8 cellular contexts compared by ENCODE assay signal in genomic region chr13:40983725-40984669, GRCh38. TPM values are rescaled to one million over a fixed set of nuclear protein-coding genes. Genes with fewer than 3 reads are reported as not detected.
DNase-seq lines count a peak whose midpoint lies in the region; ATAC-seq, FAIRE-seq and TF ChIP-seq lines count a peak whose summit lies in the region.

No MANE protein-coding gene starts in this region.

- no peak overlapping the region for H2AFZ ChIP-seq in GM12878 (ENCODE audit: control insufficient read depth, low read depth, low read length)

- H3K27ac ChIP-seq in GM12878 (ENCODE audit: control insufficient read depth, insufficient read depth): peak overlapping the region; percentile 82
- peak overlapping the region; percentile 59 to 73 for H3K27ac ChIP-seq in mucosa of rectum (ENCODE audit: low read depth in 2 of 2, low read length in 2 of 2)

- no peaks in the 10 kb centered on the region; the same call in 2 of the 3 replicates for H3K9me3 ChIP-seq in GM12878 (replicated peaks; ENCODE audit: control insufficient read depth, insufficient read depth, low read length)
- H3K9me3 ChIP-seq in mucosa of rectum (ENCODE audit: control insufficient read depth in 2 of 2, low read length in 2 of 2): no peaks in the 10 kb centered on the region

- H3K4me3 ChIP-seq in GM12878 (peak overlapping the region; percentile 47; the same call in 1 of the 2 replicates), mucosa of rectum (ENCODE audit: low read length in 2 of 2) (peak overlapping the region in 1 of 2 donors; percentile 26)

- 13% methylated on average over 4 of the region's 4 CpGs for WGBS in GM12878 (ENCODE audit: insufficient coverage, insufficient replicate concordance, low lambda C conversion rate, missing lambda C conversion rate)

- FAIRE-seq in GM12878 (lab: Jason Lieb, UNC): no peak

- no peak for TF ChIP-seq CTCF in GM12878 (IDR thresholded peaks at IDR 0.05 in 2 of 3, conservative IDR thresholded peaks at IDR 0.05 in 1 of 3; ENCODE audit: control insufficient read depth in 2 of 3, extremely low read depth in 1 of 3, insufficient read depth in 1 of 3, low read depth in 3 of 3, low read length in 3 of 3)

- H3K27me3 ChIP-seq in GM12878 (replicated peaks in 1 of 2; ENCODE audit: control insufficient read depth in 2 of 2, insufficient read depth in 2 of 2, low read length in 1 of 2) (no peaks in the 10 kb centered on the region), mucosa of rectum (ENCODE audit: control insufficient read depth in 2 of 2, insufficient read depth in 2 of 2, low read length in 2 of 2) (no peaks in the 10 kb centered on the region)

- H3K4me2 ChIP-seq in GM12878 (ENCODE audit: control insufficient read depth, insufficient read depth): peak overlapping the region; percentile 96

- peak overlapping the region; percentile 92 for H3K4me3 Mint-ChIP-seq in stimulated activated naive CD8-positive, alpha-beta T cell treated with anti-CD3 and anti-CD28 coated beads, Interleukin-15, Interleukin-2, amounts not matched to agents 100 ng/mL and 50 ng/mL, for 24 hours

- no peaks in the 10 kb centered on the region for H4K20me1 ChIP-seq in GM12878 (ENCODE audit: control insufficient read depth, insufficient read depth)

- H3K27ac Mint-ChIP-seq in stimulated activated naive CD8-positive, alpha-beta T cell treated with anti-CD3 and anti-CD28 coated beads, Interleukin-15, Interleukin-2, amounts not matched to agents 100 ng/mL and 50 ng/mL, for 24 hours: peak overlapping the region; percentile 96

- POLR2A ChIA-PET in GM12878 (lab: Charles Lee): interaction anchor here (0.9 to 2.6 kb wide), 8 partner anchors 9 to 77 kb away, joined by 3 to 8 read pairs (median 4); partner anchors contain the start of genes ELF1 and WBP4

- H3K9ac ChIP-seq in GM12878 (ENCODE audit: control insufficient read depth, insufficient read depth, low read length): peak overlapping the region; percentile 61
- peak overlapping the region; percentile 65 to 66 for H3K9ac ChIP-seq in mucosa of rectum (ENCODE audit: low read depth in 1 of 2, low read length in 2 of 2)

- peaks cover 99% of the 10 kb centered on the region for H3K79me2 ChIP-seq in GM12878 (ENCODE audit: control insufficient read depth, insufficient read depth, low read length)

- H3K9me3 Mint-ChIP-seq in stimulated activated naive CD8-positive, alpha-beta T cell treated with anti-CD3 and anti-CD28 coated beads, Interleukin-15, Interleukin-2, amounts not matched to agents 100 ng/mL and 50 ng/mL, for 24 hours: no peaks in the 10 kb centered on the region

- SMC1A ChIA-PET in GM12878 (lab: Charles Lee; ENCODE audit: uncharacterized antibody, unreplicated experiment): interaction anchor here (0.9 to 16.0 kb wide), 12 partner anchors 10 to 70 kb away, joined by 3 to 308 read pairs (median 7); partner anchors contain the start of gene ELF1

- H3K27me3 Mint-ChIP-seq in stimulated activated naive CD8-positive, alpha-beta T cell treated with anti-CD3 and anti-CD28 coated beads, Interleukin-15, Interleukin-2, amounts not matched to agents 100 ng/mL and 50 ng/mL, for 24 hours: no peaks in the 10 kb centered on the region

- no peak for TF ChIP-seq EP300 in GM12878 (IDR thresholded peaks at IDR 0.05; ENCODE audit: borderline replicate concordance in 1 of 2, control insufficient read depth in 1 of 2, low read depth in 2 of 2, low read length in 2 of 2)

- H3K4me1 Mint-ChIP-seq in stimulated activated naive CD8-positive, alpha-beta T cell treated with anti-CD3 and anti-CD28 coated beads, Interleukin-15, Interleukin-2, amounts not matched to agents 100 ng/mL and 50 ng/mL, for 24 hours (ENCODE audit: low read depth): peaks cover 67% of the 10 kb centered on the region

- H3K4me1 ChIP-seq in GM12878 (ENCODE audit: control insufficient read depth, insufficient read depth, low read length): peaks cover 27% of the 10 kb centered on the region
- peaks cover 19 to 38% of the 10 kb centered on the region in 2 donors for H3K4me1 ChIP-seq in mucosa of rectum (ENCODE audit: control insufficient read depth in 2 of 2, insufficient read depth in 2 of 2, low read length in 2 of 2)

- in situ Hi-C loops in GM12878 (cut with MboI): no loop called here

- TF ChIP-seq RAD21 in GM12878 (IDR thresholded peaks at IDR 0.05; ENCODE audit: insufficient read depth, low read depth, low read length): no peak

- no peak for ATAC-seq in stimulated activated naive CD8-positive, alpha-beta T cell treated with anti-CD3 and anti-CD28 coated beads, Interleukin-15, Interleukin-2, amounts not matched to agents 100 U/mL and 50 U/mL, for 24 hours
- ATAC-seq in GM12878 (peak; percentile 3), HG02885 (IDR thresholded peaks at IDR 0.05; ENCODE audit: poor library complexity, unreplicated experiment) (no peak), HG02852 (IDR thresholded peaks at IDR 0.05; ENCODE audit: unreplicated experiment) (no peak)

- CTCF ChIA-PET in GM12878 (lab: Yijun Ruan, JAX): interaction anchor here (0.8 to 13.8 kb wide), 5 partner anchors 9 to 76 kb away, joined by 4 to 160 read pairs (median 8); no protein-coding TSS in a partner anchor

- RAD21 ChIA-PET in GM12878 (lab: Charles Lee; ENCODE audit: unreplicated experiment): interaction anchor here (0.8 to 4.4 kb wide), 18 partner anchors 9 to 76 kb away, joined by 3 to 39 read pairs (median 4); partner anchors contain the start of genes ELF1 and WBP4

- peaks cover 17% of the 10 kb centered on the region for H3K36me3 Mint-ChIP-seq in stimulated activated naive CD8-positive, alpha-beta T cell treated with anti-CD3 and anti-CD28 coated beads, Interleukin-15, Interleukin-2, amounts not matched to agents 100 ng/mL and 50 ng/mL, for 24 hours (ENCODE audit: low read depth)

- H3K36me3 ChIP-seq in GM12878 (ENCODE audit: control insufficient read depth in 2 of 2, insufficient read depth in 2 of 2, low read length in 1 of 2) (peaks cover 0 to 6% of the 10 kb centered on the region in 2 experiments; a peak in 2 of 4 replicates), mucosa of rectum (ENCODE audit: control insufficient read depth in 2 of 2, insufficient read depth in 2 of 2, low read length in 2 of 2) (peaks cover 0 to 3% of the 10 kb centered on the region in 2 donors)

- TF ChIP-seq POLR2A in GM12878 (IDR thresholded peaks at IDR 0.05; ENCODE audit: low read depth, low read length): no peak

- no TSS peak for BruUV-seq in GM12878 (replicated peaks; lab: Mats Ljungman, UMichigan)

- DNase-seq in stimulated activated naive CD8-positive, alpha-beta T cell treated with anti-CD3 and anti-CD28 coated beads, Interleukin-15, Interleukin-2, amounts not matched to agents 100 U/mL and 50 U/mL, for 24 hours: no peak
- DNase-seq in GM12878 (ENCODE audit: low read depth, low spot score) (no peak), GM03348 (ENCODE audit: low spot score) (no peak), NCI-H187 (lab: John Stamatoyannopoulos, UW) (no peak)

- intact Hi-C loops in GM12878 (cut with micrococcal nuclease; ENCODE audit: unreplicated experiment): loop anchor here (2.0 to 10.0 kb wide), 4 partner anchors 21 to 1291 kb away; partner anchors contain the start of genes AKAP11, ELF1 and WBP4

TF ChIP-seq in GM12878, 131 proteins besides CTCF, POLR2A, EP300 and RAD21:
- no peak for TF ChIP-seq HSF1 (IDR thresholded peaks at IDR 0.05; ENCODE audit: low read depth, low read length)
- no peak for TF ChIP-seq BACH1 (IDR thresholded peaks at IDR 0.05; ENCODE audit: borderline replicate concordance)
- no peak for TF ChIP-seq ATF7 (IDR thresholded peaks at IDR 0.05; ENCODE audit: low read depth)

RNA-seq across cellular contexts. Expression of gene ELF1, which starts 35.1 kb away (rescaled TPM):
- total RNA-seq in GM12878 (2013; cell fraction: nucleolus; rRNA removed): 78.0 and 86.2 TPM in 2 replicates
- 45.7 and 49.2 TPM in 2 replicates for total RNA-seq in GM12878 (2014; rRNA removed)
- total RNA-seq in GM12878 (2014; rRNA removed; fragmentation: Illumina TruSeq; extraction: Trizol): 55.1 and 59.4 TPM in 2 replicates
- 70.5 and 74.2 TPM in 2 replicates for total RNA-seq in GM12878 (2021)
- polyA plus RNA-seq in GM12878 (2011; ENCODE audit: low read depth): 22.7 TPM
- polyA plus RNA-seq in GM12878 (2011; rRNA removed): 83.5 and 97.6 TPM in 2 replicates
- polyA plus RNA-seq in GM12878 (2011; cell fraction: cytosol; rRNA removed): 55.7 and 60.5 TPM in 2 replicates
- polyA plus RNA-seq in GM12878 (2011; cell fraction: nucleus; rRNA removed): 49.6 and 50.3 TPM in 2 replicates
- 35.2 and 60.8 TPM in 2 replicates for polyA plus RNA-seq in GM12878 (2012)
- polyA plus RNA-seq in GM12878 (2014; fragmentation: Illumina TruSeq; extraction: Trizol): 91.6 and 118 TPM in 2 replicates
- polyA plus RNA-seq in GM12878 (2014; fragmentation: Nextera tagmentation; extraction: Ambion mirVana): 10 to 100 TPM; 43.3 to 43.5 TPM
- 46.8 and 47.9 TPM in 2 replicates for polyA plus RNA-seq in GM12878 (2014; rRNA removed)
- polyA plus RNA-seq in GM12878 (2016; fragmentation: Nextera tagmentation; extraction: Ambion mirVana): 10 to 100 TPM; 56.2 to 64.0 TPM
- 93.0 and 151 TPM in 2 replicates for polyA minus RNA-seq in GM12878 (2011; rRNA and poly(A)+ RNA removed)
- 33.3 and 41.4 TPM in 2 replicates for polyA minus RNA-seq in GM12878 (2011; cell fraction: cytosol; rRNA and poly(A)+ RNA removed)
- 49.9 and 69.4 TPM in 2 replicates for polyA minus RNA-seq in GM12878 (2011; cell fraction: nucleus; rRNA and poly(A)+ RNA removed)
